8 cellular contexts compared by ENCODE assay signal in the genomic region with DNA sequence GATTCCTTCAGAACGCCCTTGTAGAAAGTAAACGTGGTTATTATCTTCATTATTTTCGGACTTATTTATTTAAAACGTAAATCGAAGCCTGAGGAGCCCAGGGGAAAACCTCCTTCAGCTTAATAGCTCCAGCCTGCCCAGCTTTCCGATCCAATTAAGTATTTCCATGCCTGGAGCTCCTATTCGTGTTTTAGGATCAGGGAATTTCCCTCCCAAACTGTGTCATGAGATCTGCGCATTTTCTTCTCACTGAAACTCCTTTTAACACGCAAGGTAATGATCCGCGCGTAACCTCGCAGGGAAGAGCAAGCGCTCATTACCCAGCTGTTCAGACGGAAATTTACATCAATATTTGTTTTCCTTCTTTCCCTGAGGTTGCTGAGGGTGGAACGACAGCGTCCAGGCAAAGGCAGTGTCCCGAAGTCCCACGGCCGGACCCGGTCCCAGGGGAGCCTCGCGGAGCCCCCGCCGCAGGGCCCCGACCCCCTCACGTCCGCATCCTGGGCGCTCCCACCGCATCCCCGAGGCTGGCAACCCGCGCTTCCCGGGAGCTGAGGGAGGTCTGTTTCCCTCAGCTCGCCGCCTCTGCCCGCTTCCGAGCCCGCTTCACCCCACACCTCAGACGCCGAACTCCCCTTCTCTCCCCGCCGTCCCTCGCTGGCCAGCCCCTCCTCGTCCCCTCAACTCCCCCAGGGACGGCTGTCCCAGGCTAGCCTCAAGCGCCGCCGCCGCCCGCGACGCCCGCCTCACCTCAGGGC. TPM values are rescaled to one million over a fixed set of nuclear protein-coding genes. Genes with fewer than 3 reads are reported as not detected.
DNase-seq lines count a peak whose midpoint lies in the region; ATAC-seq lines count a peak whose summit lies in the region.

No MANE protein-coding gene starts in this region.

- peak overlapping the region; percentile 75 to 99 (median 95) for H3K27ac Mint-ChIP-seq in IgD-negative memory B cell

- DNase-seq in COLO829 (ENCODE audit: low spot score) (peak; percentile 18), amniotic epithelial cell (ENCODE audit: low read depth) (peak; percentile 14), iPS DF 6.9 (ENCODE audit: low read depth, low spot score) (no peak), skeletal muscle cell (ENCODE audit: low read depth) (no peak), A172 (ENCODE audit: low spot score) (no peak), T-helper 9 cell (no peak)

- H3K9me3 ChIP-seq in iPS DF 6.9 (ENCODE audit: control insufficient read depth, insufficient read depth, low read length): no peaks in the 10 kb centered on the region

- H3K36me3 ChIP-seq in iPS DF 6.9 (ENCODE audit: control insufficient read depth, insufficient read depth, low read length): no peaks in the 10 kb centered on the region

- peaks cover 3% of the 10 kb centered on the region for H3K27me3 Mint-ChIP-seq in IgD-negative memory B cell

- H3K4me3 ChIP-seq in iPS DF 6.9 (ENCODE audit: low read length) (peak overlapping the region; percentile 61; the same call in 1 of the 2 replicates), skeletal muscle cell (ENCODE audit: low read depth, low read length) (peak overlapping the region; percentile 74)

- H3K9me3 Mint-ChIP-seq in IgD-negative memory B cell: no peaks in the 10 kb centered on the region

- peak overlapping the region; percentile 91 to 97 (median 94) for H3K4me3 Mint-ChIP-seq in IgD-negative memory B cell

- no peaks in the 10 kb centered on the region; the same call in 1 of the 2 replicates for H3K4me1 ChIP-seq in iPS DF 6.9 (ENCODE audit: control insufficient read depth, insufficient read depth, low read length)

- no CpG with 5 or more reads among the region's 54 CpGs for WGBS in iPS DF 6.9 (ENCODE audit: insufficient coverage, insufficient read length)

- H3K4me1 Mint-ChIP-seq in IgD-negative memory B cell: peaks cover 11 to 18% (median 18%) of the 10 kb centered on the region in 3 donors

- H3K27ac ChIP-seq in iPS DF 6.9 (ENCODE audit: low read length): no peak overlapping the region

- H3K27me3 ChIP-seq in iPS DF 6.9 (ENCODE audit: control insufficient read depth, insufficient read depth, low read length): no peaks in the 10 kb centered on the region; the same call in 1 of the 2 replicates

- peak; percentile 2 for ATAC-seq in GM19438 (IDR thresholded peaks at IDR 0.05; ENCODE audit: low read depth, unreplicated experiment)

- peaks cover 1% of the 10 kb centered on the region for H3K36me3 Mint-ChIP-seq in IgD-negative memory B cell

RNA-seq across cellular contexts. Expression of a gene that starts 0.5 kb away (rescaled TPM):
- polyA plus RNA-seq in IgD-negative memory B cell: 4.5 TPM
- 0.07 TPM in 1 of 2 replicates, not detected in the other for total RNA-seq in A172 (2014; rRNA removed; shearing (Covaris generic))

Comparison
In these comparisons a context has a peak if more than half of its experiments do, and no peak if none do; other contexts are left out.
1. DNase-seq: peak in COLO829 (single experiment) and amniotic epithelial cell (single experiment); none in iPS DF 6.9 (single experiment), skeletal muscle cell (single experiment), A172 (single experiment) and T-helper 9 cell (single experiment).